ENCODE assay signal across 8 cellular contexts in genomic region chr7:144834516-144835165, GRCh38. TPM values are rescaled to one million over a fixed set of nuclear protein-coding genes. Genes with fewer than 3 reads are reported as not detected.
DNase-seq lines count a peak whose midpoint lies in the region; ATAC-seq lines count a peak whose summit lies in the region.

No MANE protein-coding gene starts in this region.

- no peak overlapping the region for H2BK120ac ChIP-seq in mesenchymal stem cell (ENCODE audit: low read depth, low read length)

- H3K4me1 Mint-ChIP-seq in T-cell = peaks cover 48 to 66% (median 56%) of the 10 kb centered on the region in 3 donors

- no peaks in the 10 kb centered on the region for H3K27me3 ChIP-seq in mesenchymal stem cell (ENCODE audit: control insufficient read depth in 1 of 2, insufficient read depth in 1 of 2, low read length in 2 of 2)
- H3K27me3 ChIP-seq in thymus (ENCODE audit: control insufficient read depth, insufficient read depth) = no peaks in the 10 kb centered on the region

- POLR2A ChIA-PET in T-cell (lab: Charles Lee) = interaction anchor here (0.7 to 3.0 kb wide), 12 partner anchors 9 to 50 kb away, joined by 3 to 31 read pairs (median 4); no protein-coding TSS in a partner anchor

- CTCF ChIA-PET in T-cell (lab: Charles Lee) = interaction anchor here (0.7 to 2.8 kb wide), 7 partner anchors 16 to 96 kb away, joined by 3 to 22 read pairs (median 5); no protein-coding TSS in a partner anchor

- 74% methylated on average over 12 of the region's 15 CpGs for WGBS in mesenchymal stem cell
- WGBS in thymus = 42% methylated on average over 15 of the region's 15 CpGs

- H3K4me3 Mint-ChIP-seq in T-cell = peak overlapping the region; percentile 93 to 98 (median 95)

- no peak overlapping the region for H2AFZ ChIP-seq in mesenchymal stem cell (ENCODE audit: low read depth, low read length)

- peak overlapping the region; percentile 92 for H3K9ac ChIP-seq in mesenchymal stem cell (ENCODE audit: low read length)

- no peak overlapping the region for H3K23ac ChIP-seq in mesenchymal stem cell (ENCODE audit: low read length in 2 of 2)

- H3K79me1 ChIP-seq in mesenchymal stem cell (replicated peaks; ENCODE audit: low read length, poor library complexity, severe bottlenecking) = peaks cover 8% of the 10 kb centered on the region

- H3K27ac ChIP-seq in cingulate gyrus (ENCODE audit: low read depth, low read length) = peak overlapping the region; percentile 83
- peak overlapping the region; percentile 83 for H3K27ac ChIP-seq in mesenchymal stem cell (ENCODE audit: low read length, poor library complexity, severe bottlenecking)
- peak overlapping the region; percentile 95 for H3K27ac ChIP-seq in thymus (ENCODE audit: low read depth)

- peaks cover 5% of the 10 kb centered on the region for H3K36me3 Mint-ChIP-seq in T-cell

- H3K27me3 Mint-ChIP-seq in T-cell = no peaks in the 10 kb centered on the region

- H3K4me2 ChIP-seq in mesenchymal stem cell (ENCODE audit: low read length, poor library complexity, severe bottlenecking) = peak overlapping the region; percentile 55

- H3K4me1 ChIP-seq in mesenchymal stem cell (ENCODE audit: control insufficient read depth, insufficient read depth, low read depth, low read length) (peaks cover 3% of the 10 kb centered on the region), thymus (ENCODE audit: control insufficient read depth, insufficient read depth, low read length) (peaks cover 5% of the 10 kb centered on the region)

- H2BK5ac ChIP-seq in mesenchymal stem cell (ENCODE audit: low read depth, low read length, poor library complexity, severe bottlenecking) = no peak overlapping the region

- DNase-seq in AG20443 (ENCODE audit: low spot score) (peak; percentile 38), T-cell (peak in 23 of 34 experiments; percentile 6 to 47 (median 26)), mesenchymal stem cell (no peak), DMS 273 (lab: John Stamatoyannopoulos, UW; ENCODE audit: unreplicated experiment) (no peak)

- no peak overlapping the region for H3K14ac ChIP-seq in mesenchymal stem cell (ENCODE audit: low read length in 2 of 2)

- H2AK5ac ChIP-seq in mesenchymal stem cell (ENCODE audit: low read length, severe bottlenecking) = no peak overlapping the region

- H4K91ac ChIP-seq in mesenchymal stem cell (ENCODE audit: low read length) = no peak overlapping the region

- no peak overlapping the region for H4K8ac ChIP-seq in mesenchymal stem cell (ENCODE audit: low read length)

- H3K36me3 ChIP-seq in mesenchymal stem cell (ENCODE audit: control insufficient read depth in 1 of 2, insufficient read depth in 2 of 2, low read depth in 1 of 2, low read length in 2 of 2) (no peaks in the 10 kb centered on the region), thymus (ENCODE audit: control insufficient read depth, insufficient read depth) (no peaks in the 10 kb centered on the region)

- H2BK12ac ChIP-seq in mesenchymal stem cell (ENCODE audit: low read length in 2 of 2) = no peak overlapping the region

- H3K9me3 Mint-ChIP-seq in T-cell = peaks cover 3 to 15% (median 10%) of the 10 kb centered on the region in 3 donors

- H3K18ac ChIP-seq in mesenchymal stem cell (ENCODE audit: low read depth in 1 of 2, low read length in 2 of 2) = peak overlapping the region in 1 of 2 experiments; percentile 4

- peak overlapping the region; percentile 100 for H3K27ac Mint-ChIP-seq in T-cell

- H3K9me3 ChIP-seq in mesenchymal stem cell (ENCODE audit: control insufficient read depth, low read length) (no peaks in the 10 kb centered on the region), thymus (ENCODE audit: control insufficient read depth) (no peaks in the 10 kb centered on the region)

- H3K4ac ChIP-seq in mesenchymal stem cell (ENCODE audit: low read depth in 1 of 2, low read length in 2 of 2) = no peak overlapping the region

- ATAC-seq in GM19043 (IDR thresholded peaks at IDR 0.05; ENCODE audit: low read depth, unreplicated experiment) = peak; percentile 37
- ATAC-seq in HG03280 (IDR thresholded peaks at IDR 0.05; ENCODE audit: unreplicated experiment) = peak; percentile 30
- peak in 2 of 4 experiments; percentile 25 to 27 for ATAC-seq in T-cell (replicated peaks in 1 of 4)

- H3K4me3 ChIP-seq in mesenchymal stem cell (ENCODE audit: insufficient read depth in 1 of 2, low read depth in 1 of 2, low read length in 2 of 2) (peak overlapping the region; percentile 61 to 91), thymus (ENCODE audit: low read length) (peak overlapping the region; percentile 86)

- no peak overlapping the region for H2BK15ac ChIP-seq in mesenchymal stem cell (ENCODE audit: low read depth, poor library complexity, severe bottlenecking)

RNA-seq across cellular contexts. Expression of gene TPK1, which starts 1.2 kb away (rescaled TPM):
- 10 to 100 TPM; 19.1 to 31.6 (median 22.0) TPM for total RNA-seq in T-cell
- 1.3 TPM for polyA plus RNA-seq in mesenchymal stem cell (2013, experiment 1 of 2)
- polyA plus RNA-seq in mesenchymal stem cell (2013, experiment 2 of 2) = 1.4 TPM
- 7.4 TPM for polyA plus RNA-seq in thymus

Comparison
In these comparisons a context has a peak if more than half of its experiments do, and no peak if none do; other contexts are left out.
1. DNase-seq: peak in AG20443 (single experiment) and T-cell (23 of 34); none in mesenchymal stem cell (single experiment) and DMS 273 (single experiment).
2. Peak in every context shown above with its lines, with median percentiles within 50 percentile points of each other: H3K27ac ChIP-seq.